Comparison of ENCODE assay signal across 8 cellular contexts in genomic region chr1:112707217-112708001, GRCh38. TPM values are rescaled to one million over a fixed set of nuclear protein-coding genes. Genes with fewer than 3 reads are reported as not detected.
A peak's percentile ranks its signal among the peaks of the same experiment; 100 is the strongest.
DNase-seq lines count a peak whose midpoint lies in the region; ATAC-seq and TF ChIP-seq lines count a peak whose summit lies in the region.

No MANE protein-coding gene starts in this region.

- H3K27me3 ChIP-seq in CD4-positive, alpha-beta T cell (ENCODE audit: control insufficient read depth, insufficient read depth, low read length) = no peaks in the 10 kb centered on the region

- DNase-seq in CD4-positive, alpha-beta T cell = peak in 9 of 10 experiments; percentile 23 to 64 (median 47)
- DNase-seq in NCI-H526 treated with DMSO at 0.1 percent for 48 hours (lab: John Stamatoyannopoulos, UW) (peak; percentile 84), ecto neural progenitor cell (ENCODE audit: low spot score) (peak; percentile 91), lower leg skin (ENCODE audit: low spot score in 2 of 2) (peak; percentile 83 to 97)
- DNase-seq in activated CD4-positive, alpha-beta memory T cell treated with anti-CD3 and anti-CD28 coated beads for 36 hours = peak; percentile 83
- peak; percentile 55 to 58 for DNase-seq in stimulated activated CD4-positive, alpha-beta T cell treated with anti-CD3 and anti-CD28 coated beads, Interleukin-4, amount 100 ng/mL, for 48 hours (ENCODE audit: low read depth in 2 of 2)

- CTCF ChIA-PET in CD4-positive, alpha-beta T cell (lab: Charles Lee) = interaction anchor here (1.1 to 2.3 kb wide), 5 partner anchors 11 to 365 kb away, joined by 3 to 13 read pairs (median 3); partner anchors contain the start of gene LRIG2
- CTCF ChIA-PET in activated CD4-positive, alpha-beta memory T cell treated with anti-CD3 and anti-CD28 coated beads for 36 hours (lab: Charles Lee) = interaction anchor here (0.6 to 4.9 kb wide), 20 partner anchors 8 to 365 kb away, joined by 3 to 68 read pairs (median 5); partner anchors contain the start of genes CAPZA1, LRIG2, MOV10 and PPM1J

- 6 to 9% methylated on average over 13 to 31 of the region's 43 CpGs for WGBS in lower leg skin, 2 donors

- no peak overlapping the region for H3K27ac ChIP-seq in CD4-positive, alpha-beta T cell (ENCODE audit: low read depth, low read length)

- H3K9me3 Mint-ChIP-seq in CD4-positive, alpha-beta T cell = no peaks in the 10 kb centered on the region
- no peaks in the 10 kb centered on the region for H3K9me3 Mint-ChIP-seq in activated CD4-positive, alpha-beta memory T cell treated with anti-CD3 and anti-CD28 coated beads for 36 hours

- POLR2A ChIA-PET in CD4-positive, alpha-beta T cell (lab: Charles Lee) = interaction anchor here (0.6 to 3.3 kb wide), 4 partner anchors 8 to 408 kb away, joined by 3 to 13 read pairs (median 5); partner anchors contain the start of genes MOV10 and PPM1J
- POLR2A ChIA-PET in activated CD4-positive, alpha-beta memory T cell treated with anti-CD3 and anti-CD28 coated beads for 36 hours (lab: Charles Lee) = interaction anchor here (0.6 to 1.4 kb wide), 3 partner anchors 33 to 90 kb away, joined by 3 to 5 read pairs (median 3); partner anchors contain the start of gene MOV10

- peaks cover 47% of the 10 kb centered on the region for H3K4me1 Mint-ChIP-seq in CD4-positive, alpha-beta T cell (ENCODE audit: low read depth)
- peaks cover 35% of the 10 kb centered on the region for H3K4me1 Mint-ChIP-seq in activated CD4-positive, alpha-beta memory T cell treated with anti-CD3 and anti-CD28 coated beads for 36 hours (ENCODE audit: low read depth)

- H3K4me3 ChIP-seq in lower leg skin (ENCODE audit: low read depth, poor library complexity, severe bottlenecking) = peak overlapping the region; percentile 90

- no peak for TF ChIP-seq POLR2A in lower leg skin (IDR thresholded peaks at IDR 0.05)

- TF ChIP-seq CTCF in CD4-positive, alpha-beta T cell (IDR thresholded peaks at IDR 0.05) = peak; percentile 79
- peak in 1 of 3 donors; percentile 77 for TF ChIP-seq CTCF in lower leg skin (IDR thresholded peaks at IDR 0.05)

- peak overlapping the region; percentile 41 for H3K27ac Mint-ChIP-seq in CD4-positive, alpha-beta T cell
- no peak overlapping the region for H3K27ac Mint-ChIP-seq in activated CD4-positive, alpha-beta memory T cell treated with anti-CD3 and anti-CD28 coated beads for 36 hours

- H3K36me3 Mint-ChIP-seq in CD4-positive, alpha-beta T cell (ENCODE audit: low read depth) = no peaks in the 10 kb centered on the region
- H3K36me3 Mint-ChIP-seq in activated CD4-positive, alpha-beta memory T cell treated with anti-CD3 and anti-CD28 coated beads for 36 hours = no peaks in the 10 kb centered on the region

- H3K4me3 Mint-ChIP-seq in CD4-positive, alpha-beta T cell = peak overlapping the region; percentile 80
- peak overlapping the region; percentile 60 for H3K4me3 Mint-ChIP-seq in activated CD4-positive, alpha-beta memory T cell treated with anti-CD3 and anti-CD28 coated beads for 36 hours

- intact Hi-C loops in CD4-positive, alpha-beta T cell (cut with DNase I, micrococcal nuclease) = loop anchor here (1.0 to 5.0 kb wide), 4 partner anchors 89 to 316 kb away; partner anchors contain the start of genes CAPZA1 (in 1 of the 2) and ST7L (in 1 of the 2)
- intact Hi-C loops in activated CD4-positive, alpha-beta memory T cell treated with anti-CD3 and anti-CD28 coated beads for 36 hours (cut with micrococcal nuclease) = loop anchor here (1.0 kb wide), 2 partner anchors 205 to 317 kb away; no protein-coding TSS in a partner anchor
- intact Hi-C loops in lower leg skin (cut with DNase I; ENCODE audit: low total_unique reads) = loop anchor here (5.0 to 10.0 kb wide), 2 partner anchors 203 to 315 kb away; partner anchors contain the start of gene WNT2B

- peaks cover under 1% of the 10 kb centered on the region for H3K27me3 Mint-ChIP-seq in CD4-positive, alpha-beta T cell
- peaks cover 3% of the 10 kb centered on the region for H3K27me3 Mint-ChIP-seq in activated CD4-positive, alpha-beta memory T cell treated with anti-CD3 and anti-CD28 coated beads for 36 hours

- ATAC-seq in CD4-positive, alpha-beta T cell (ENCODE audit: poor library complexity) = peak; percentile 57
- peak; percentile 77 for ATAC-seq in GM19324 (IDR thresholded peaks at IDR 0.05; ENCODE audit: low FRiP score, unreplicated experiment)
- peak; percentile 66 for ATAC-seq in HG03432 (IDR thresholded peaks at IDR 0.05; ENCODE audit: unreplicated experiment)

- H3K9me3 ChIP-seq in CD4-positive, alpha-beta T cell (ENCODE audit: control insufficient read depth, low read length) = no peaks in the 10 kb centered on the region

RNA-seq across cellular contexts. Expression of gene RHOC, which starts 0.5 kb away (rescaled TPM):
- 10 to 100 TPM; 11.9 to 12.7 TPM for total RNA-seq in CD4-positive, alpha-beta T cell
- total RNA-seq in activated CD4-positive, alpha-beta memory T cell treated with anti-CD3 and anti-CD28 coated beads for 36 hours = 10 to 100 TPM; 50.1 to 51.6 TPM
- total RNA-seq in lower leg skin = 100 to 1,000 TPM; 133 to 214 (median 184) TPM

RNA-seq across cellular contexts. Expression of gene PPM1J, which starts 7.7 kb away (rescaled TPM):
- under 1 TPM; 0.39 to 0.49 TPM for total RNA-seq in CD4-positive, alpha-beta T cell
- 1 to 10 TPM in 1 of 2 experiments, under 1 TPM in 1; 0.69 to 1.2 TPM for total RNA-seq in activated CD4-positive, alpha-beta memory T cell treated with anti-CD3 and anti-CD28 coated beads for 36 hours
- total RNA-seq in lower leg skin = 10 to 100 TPM; 11.9 to 16.5 (median 13.9) TPM

RNA-seq across cellular contexts. Expression of gene MOV10, which starts 33.0 kb away (rescaled TPM):
- total RNA-seq in CD4-positive, alpha-beta T cell = 10 to 100 TPM; 80.6 to 89.3 TPM
- total RNA-seq in activated CD4-positive, alpha-beta memory T cell treated with anti-CD3 and anti-CD28 coated beads for 36 hours = 10 to 100 TPM; 57.7 to 63.1 TPM
- total RNA-seq in lower leg skin = 100 to 1,000 TPM in 1 of 4 donors, 10 to 100 TPM in 3; 46.2 to 105 (median 56.8) TPM

Comparison
In these comparisons a context has a peak if more than half of its experiments do, and no peak if none do; other contexts are left out.
1. RNA of gene PPM1J, which starts 7.7 kb away (total RNA-seq): 11.9 to 16.5 TPM in lower leg skin; 0.69 to 1.2 TPM in activated CD4-positive, alpha-beta memory T cell treated with anti-CD3 and anti-CD28 coated beads for 36 hours and 0.39 to 0.49 TPM in CD4-positive, alpha-beta T cell; every median in the first group is over 4 times any median in the second.
2. Peak in every context shown above with its lines, with median percentiles within 50 percentile points of each other: ATAC-seq and DNase-seq.